In genomic region chr11:3378426-3379423, GRCh38 we compare ENCODE assay signal across 1 cellular context.
TF ChIP-seq lines count a peak whose summit lies in the region.

ZNF195 (minus strand) TSS chr11:3379146; CDS start chr11:3379040, 106 bp downstream.

TF ChIP-seq in HepG2, 621 proteins besides CTCF, POLR2A, EP300 and RAD21 (continued from another document and continues in another):
- no peak for TF ChIP-seq PRMT3 (CRISPR knock-in tag; IDR thresholded peaks at IDR 0.05; ENCODE audit: borderline replicate concordance, low read depth)
- TF ChIP-seq KIAA2018 (CRISPR knock-in tag; IDR thresholded peaks at IDR 0.05; ENCODE audit: borderline replicate concordance): no peak
- TF ChIP-seq ZMYM4 (CRISPR knock-in tag; IDR thresholded peaks at IDR 0.05): peak; percentile 94
- peak; percentile 74 for TF ChIP-seq ZBTB40 (IDR thresholded peaks at IDR 0.05)
- TF ChIP-seq ZBTB40 (CRISPR knock-in tag; IDR thresholded peaks at IDR 0.05): peak; percentile 62; the same call in 1 of the 2 replicates
- TF ChIP-seq SOX5 (CRISPR knock-in tag; IDR thresholded peaks at IDR 0.05; ENCODE audit: borderline replicate concordance): peak; percentile 43; the same call in 1 of the 2 replicates
- peak; percentile 98 for TF ChIP-seq ZFX (CRISPR knock-in tag; IDR thresholded peaks at IDR 0.05; ENCODE audit: low read depth)
- TF ChIP-seq ZNF510 (CRISPR knock-in tag; IDR thresholded peaks at IDR 0.05; ENCODE audit: low read depth): 0 out of 2 replicates have a peak, but pooled peaks have one; percentile 3
- no peak for TF ChIP-seq LCORL (IDR thresholded peaks at IDR 0.05)
- peak; percentile 74; the same call in 1 of the 2 replicates for TF ChIP-seq LCORL (CRISPR knock-in tag; IDR thresholded peaks at IDR 0.05)
- TF ChIP-seq HMGXB4 (CRISPR knock-in tag; IDR thresholded peaks at IDR 0.05; ENCODE audit: borderline replicate concordance in 1 of 2, low read depth in 1 of 2): peak; percentile 66 to 92
- TF ChIP-seq SAP130 (CRISPR knock-in tag; IDR thresholded peaks at IDR 0.05; ENCODE audit: low read depth): peak; percentile 93
- TF ChIP-seq ZBTB7B (CRISPR knock-in tag; IDR thresholded peaks at IDR 0.05): peak; percentile 37; the same call in 1 of the 2 replicates
- TF ChIP-seq HMGXB3 (CRISPR knock-in tag; IDR thresholded peaks at IDR 0.05; ENCODE audit: borderline replicate concordance): peak; percentile 58
- no peak for TF ChIP-seq GLMP (CRISPR knock-in tag; IDR thresholded peaks at IDR 0.05; ENCODE audit: borderline replicate concordance)
- TF ChIP-seq ZBTB20 (CRISPR knock-in tag; IDR thresholded peaks at IDR 0.05; ENCODE audit: borderline replicate concordance, low read depth): no peak
- peak; percentile 62; the same call in 1 of the 2 replicates for TF ChIP-seq ZFP91 (CRISPR knock-in tag; IDR thresholded peaks at IDR 0.05; ENCODE audit: borderline replicate concordance)
- peak; percentile 45 for TF ChIP-seq CREB1 (IDR thresholded peaks at IDR 0.05)
- peak; percentile 54; the same call in 1 of the 2 replicates for TF ChIP-seq CREB1 (CRISPR knock-in tag; IDR thresholded peaks at IDR 0.05)
- TF ChIP-seq MED1 (CRISPR knock-in tag; IDR thresholded peaks at IDR 0.05): 0 out of 2 replicates have a peak, but pooled peaks have one; percentile 39
- peak; percentile 71; the same call in 1 of the 2 replicates for TF ChIP-seq CCDC6 (CRISPR knock-in tag; IDR thresholded peaks at IDR 0.05)
- peak; percentile 80 for TF ChIP-seq POGZ (CRISPR knock-in tag; IDR thresholded peaks at IDR 0.05)
- TF ChIP-seq SOX13 (IDR thresholded peaks at IDR 0.05): no peak
- peak in 1 of 2 experiments; percentile 46; a peak in 1 of 4 replicates for TF ChIP-seq SOX13 (CRISPR knock-in tag; conservative IDR thresholded peaks at IDR 0.05 in 1 of 2, IDR thresholded peaks at IDR 0.05 in 1 of 2)
